Comparison of ENCODE assay signal across 16 cellular contexts in the genomic region with DNA sequence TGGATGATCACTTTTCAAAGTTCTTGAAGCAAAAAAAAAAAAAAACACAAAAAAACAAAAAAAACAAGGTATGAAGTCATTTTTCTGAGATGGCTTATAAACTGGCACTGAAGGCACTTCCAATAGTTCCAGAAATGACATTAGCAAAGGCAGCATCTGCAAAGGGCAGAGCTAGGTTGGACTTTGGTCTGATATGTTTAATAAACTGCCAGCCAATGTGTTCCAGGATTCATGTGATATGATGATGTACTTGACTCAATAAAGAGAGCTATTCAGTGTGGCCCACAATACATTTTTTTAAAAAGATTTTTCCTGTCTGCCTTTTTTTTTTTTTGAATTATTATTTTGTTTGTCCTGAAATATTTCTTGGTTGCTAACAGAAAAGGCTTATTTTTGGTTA.
DNase-seq lines count a peak whose midpoint lies in the region; ATAC-seq, FAIRE-seq and TF ChIP-seq lines count a peak whose summit lies in the region.
"Had no signal": no experiment of that assay in that cellular context is flagged by ENCODE, and none has a peak within 500 bp of the region (broad histone marks: within the 10 kb centered on the region; RNA-seq: fewer than 3 reads in every experiment).

No MANE protein-coding gene starts in this region.

- CTCF ChIA-PET in HepG2 (lab: Yijun Ruan, JAX; ENCODE audit: low intra/inter-chr PET ratio, low total read pairs) = no interaction called here

- intact Hi-C loops in HepG2 (cut with micrococcal nuclease; ENCODE audit: unreplicated experiment) (no loop called here), pancreas (cut with DNase I) (no loop called here)

- H3K36me3 ChIP-seq in HepG2 (replicated peaks in 1 of 2; ENCODE audit: control insufficient read depth in 1 of 2, insufficient read depth in 2 of 2, low read length in 2 of 2) (no peaks in the 10 kb centered on the region; a peak in 1 of 5 replicates), pancreas (no peaks in the 10 kb centered on the region)

- TF ChIP-seq POLR2A in HepG2 (IDR thresholded peaks at IDR 0.05; ENCODE audit: insufficient read depth in 1 of 2, low read depth in 2 of 2, low read length in 2 of 2) = no peak

- DNase-seq in COLO829 (ENCODE audit: low spot score) (peak; percentile 31), epidermal melanocyte (ENCODE audit: insufficient read length, low spot score) (peak; percentile 30), HepG2 (ENCODE audit: low spot score) (peak; percentile 4), pancreas (no peak), putamen (ENCODE audit: low spot score) (no peak)
- no peak for DNase-seq in activated naive CD8-positive, alpha-beta T cell treated with anti-CD3 and anti-CD28 coated beads for 36 hours
- DNase-seq in effector CD4-positive, alpha-beta T cell = no peak
- DNase-seq: CD8-positive, alpha-beta memory T cell; DMS53; GF-D8; H7 had no signal

- H3K4me1 Mint-ChIP-seq in activated naive CD8-positive, alpha-beta T cell treated with anti-CD3 and anti-CD28 coated beads for 36 hours = no peaks in the 10 kb centered on the region
- H3K4me1 Mint-ChIP-seq: CD14-positive monocyte, GM23338 had no signal

- H3K9me3 ChIP-seq in HepG2 (ENCODE audit: low read length) (no peaks in the 10 kb centered on the region), pancreas (no peaks in the 10 kb centered on the region)

- H3K36me3 Mint-ChIP-seq in activated naive CD8-positive, alpha-beta T cell treated with anti-CD3 and anti-CD28 coated beads for 36 hours = peaks cover 28% of the 10 kb centered on the region

- FAIRE-seq in HepG2 (lab: Jason Lieb, UNC) (no peak), pancreas (lab: Jason Lieb, UNC) (no peak)
- FAIRE-seq: GM18507, HTR-8/SVneo had no signal

- no TSS peak for BruUV-seq in HepG2 (replicated peaks; lab: Mats Ljungman, UMichigan)

- H3K27me3 Mint-ChIP-seq in activated naive CD8-positive, alpha-beta T cell treated with anti-CD3 and anti-CD28 coated beads for 36 hours = no peaks in the 10 kb centered on the region
- H3K27me3 Mint-ChIP-seq: CD8-positive, alpha-beta memory T cell had no signal

- no peak for TF ChIP-seq RAD21 in HepG2 (CRISPR knock-in tag; IDR thresholded peaks at IDR 0.05)

- H2AFZ ChIP-seq in HepG2 (ENCODE audit: low read length) = no peak overlapping the region
- H2AFZ ChIP-seq: GM23338 had no signal

- no peak for TF ChIP-seq EP300 in HepG2 (IDR thresholded peaks at IDR 0.05; ENCODE audit: low read depth in 2 of 2, low read length in 2 of 2)
- no peak for TF ChIP-seq EP300 in HepG2 (CRISPR knock-in tag; IDR thresholded peaks at IDR 0.05; ENCODE audit: borderline replicate concordance)

- ATAC-seq in HepG2 (no peak), pancreas (peak in 3 of 4 donors; percentile 65 to 72 (median 65))
- ATAC-seq: GM23338 had no signal

- H3K4me2 ChIP-seq in HepG2 (ENCODE audit: low read depth, low read length) = no peak overlapping the region
- H3K4me2 ChIP-seq: GM23338 had no signal

- no peak for TF ChIP-seq CTCF in HepG2 (CRISPR knock-in tag; IDR thresholded peaks at IDR 0.05)
- TF ChIP-seq CTCF in pancreas (IDR thresholded peaks at IDR 0.05) = no peak

- H3K27ac ChIP-seq in HepG2 (ENCODE audit: extremely low read length, insufficient read depth, low read length) (no peak overlapping the region), pancreas (no peak overlapping the region)
- H3K27ac ChIP-seq: 22Rv1 had no signal

- H3K9me3 Mint-ChIP-seq in activated naive CD8-positive, alpha-beta T cell treated with anti-CD3 and anti-CD28 coated beads for 36 hours = peaks cover 2% of the 10 kb centered on the region
- H3K9me3 Mint-ChIP-seq: CD8-positive, alpha-beta memory T cell; GM23338 had no signal

- H3K27ac Mint-ChIP-seq in activated naive CD8-positive, alpha-beta T cell treated with anti-CD3 and anti-CD28 coated beads for 36 hours = no peak overlapping the region
- H3K27ac Mint-ChIP-seq: GM23338 had no signal

- no peak overlapping the region for H3K9ac ChIP-seq in HepG2 (ENCODE audit: insufficient read depth, low read depth, low read length)

- no peak overlapping the region for H3K4me3 Mint-ChIP-seq in activated naive CD8-positive, alpha-beta T cell treated with anti-CD3 and anti-CD28 coated beads for 36 hours
- H3K4me3 Mint-ChIP-seq: CD14-positive monocyte; CD8-positive, alpha-beta memory T cell; GM23338 had no signal

- no peaks in the 10 kb centered on the region for H4K20me1 ChIP-seq in HepG2 (ENCODE audit: insufficient read depth, low read length)

- no peaks in the 10 kb centered on the region for H3K27me3 ChIP-seq in HepG2 (ENCODE audit: control insufficient read depth in 1 of 2, insufficient read depth in 2 of 2, low read length in 2 of 2)
- H3K27me3 ChIP-seq in pancreas = no peaks in the 10 kb centered on the region

- no peaks in the 10 kb centered on the region for H3K79me2 ChIP-seq in HepG2 (ENCODE audit: insufficient read depth, low read length)

- POLR2A ChIA-PET in HepG2 (lab: Yijun Ruan, JAX) = no interaction called here

- no peak overlapping the region for H3K4me3 ChIP-seq in HepG2 (replicated peaks in 1 of 3; ENCODE audit: insufficient read depth in 1 of 3, low read depth in 2 of 3, low read length in 3 of 3)
- H3K4me3 ChIP-seq in pancreas = no peak overlapping the region
- H3K4me3 ChIP-seq: GM23338 had no signal

- H3K4me1 ChIP-seq in HepG2 (ENCODE audit: insufficient read depth, low read length) = no peaks in the 10 kb centered on the region
- H3K4me1 ChIP-seq in pancreas = no peaks in the 10 kb centered on the region

- in situ Hi-C loops in HepG2 (cut with HindIII; ENCODE audit: extremely low pct_ligation_motif_present, low pct_unique_long_range_greater_than_20kb) = no loop called here

TF ChIP-seq in HepG2, 621 proteins besides CTCF, POLR2A, EP300 and RAD21 (continues in another document):
- TF ChIP-seq GPN1 (CRISPR knock-in tag; IDR thresholded peaks at IDR 0.05; ENCODE audit: borderline replicate concordance) = no peak
- no peak for TF ChIP-seq CAMTA2 (CRISPR knock-in tag; IDR thresholded peaks at IDR 0.05; ENCODE audit: borderline replicate concordance)
- no peak for TF ChIP-seq GPBP1L1 (CRISPR knock-in tag; IDR thresholded peaks at IDR 0.05)
- TF ChIP-seq, protein P1, sequence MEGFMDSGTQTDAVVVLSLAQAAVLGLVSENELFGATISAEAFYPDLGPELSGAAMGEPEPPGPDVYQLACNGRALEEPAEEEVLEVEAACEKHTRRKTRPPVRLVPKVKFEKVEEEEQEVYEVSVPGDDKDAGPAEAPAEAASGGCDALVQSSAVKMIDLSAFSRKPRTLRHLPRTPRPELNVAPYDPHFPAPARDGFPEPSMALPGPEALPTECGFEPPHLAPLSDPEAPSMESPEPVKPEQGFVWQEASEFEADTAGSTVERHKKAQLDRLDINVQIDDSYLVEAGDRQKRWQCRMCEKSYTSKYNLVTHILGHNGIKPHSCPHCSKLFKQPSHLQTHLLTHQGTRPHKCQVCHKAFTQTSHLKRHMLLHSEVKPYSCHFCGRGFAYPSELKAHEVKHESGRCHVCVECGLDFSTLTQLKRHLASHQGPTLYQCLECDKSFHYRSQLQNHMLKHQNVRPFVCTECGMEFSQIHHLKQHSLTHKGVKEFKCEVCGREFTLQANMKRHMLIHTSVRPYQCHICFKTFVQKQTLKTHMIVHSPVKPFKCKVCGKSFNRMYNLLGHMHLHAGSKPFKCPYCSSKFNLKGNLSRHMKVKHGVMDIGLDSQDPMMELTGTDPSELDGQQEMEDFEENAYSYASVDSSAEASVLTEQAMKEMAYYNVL (CRISPR knock-in tag; IDR thresholded peaks at IDR 0.05; ENCODE audit: borderline replicate concordance) = no peak
- no peak for TF ChIP-seq ZMAT3 (CRISPR knock-in tag; conservative IDR thresholded peaks at IDR 0.05)
- TF ChIP-seq BATF2 (CRISPR knock-in tag; IDR thresholded peaks at IDR 0.05) = no peak
- TF ChIP-seq DDIT3 (CRISPR knock-in tag; IDR thresholded peaks at IDR 0.05) = no peak
- TF ChIP-seq ATF2 (CRISPR knock-in tag; IDR thresholded peaks at IDR 0.05) = no peak
- TF ChIP-seq, protein P2, sequence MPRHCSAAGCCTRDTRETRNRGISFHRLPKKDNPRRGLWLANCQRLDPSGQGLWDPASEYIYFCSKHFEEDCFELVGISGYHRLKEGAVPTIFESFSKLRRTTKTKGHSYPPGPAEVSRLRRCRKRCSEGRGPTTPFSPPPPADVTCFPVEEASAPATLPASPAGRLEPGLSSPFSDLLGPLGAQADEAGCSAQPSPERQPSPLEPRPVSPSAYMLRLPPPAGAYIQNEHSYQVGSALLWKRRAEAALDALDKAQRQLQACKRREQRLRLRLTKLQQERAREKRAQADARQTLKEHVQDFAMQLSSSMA (CRISPR knock-in tag; IDR thresholded peaks at IDR 0.05) = no peak
- no peak for TF ChIP-seq ZNF563 (CRISPR knock-in tag; IDR thresholded peaks at IDR 0.05)
- TF ChIP-seq TAF15 (IDR thresholded peaks at IDR 0.05; ENCODE audit: low read depth, low read length, poor library complexity, severe bottlenecking) = no peak

Comparison
In these comparisons a context has a peak if more than half of its experiments do, and no peak if none do; other contexts are left out.
1. DNase-seq: peak in COLO829 (single experiment), epidermal melanocyte (single experiment) and HepG2 (single experiment); none in pancreas (0 of 6), putamen (single experiment), activated naive CD8-positive, alpha-beta T cell treated with anti-CD3 and anti-CD28 coated beads for 36 hours (single experiment) and effector CD4-positive, alpha-beta T cell (single experiment).